15 cellular contexts compared by ENCODE assay signal in the genomic region with DNA sequence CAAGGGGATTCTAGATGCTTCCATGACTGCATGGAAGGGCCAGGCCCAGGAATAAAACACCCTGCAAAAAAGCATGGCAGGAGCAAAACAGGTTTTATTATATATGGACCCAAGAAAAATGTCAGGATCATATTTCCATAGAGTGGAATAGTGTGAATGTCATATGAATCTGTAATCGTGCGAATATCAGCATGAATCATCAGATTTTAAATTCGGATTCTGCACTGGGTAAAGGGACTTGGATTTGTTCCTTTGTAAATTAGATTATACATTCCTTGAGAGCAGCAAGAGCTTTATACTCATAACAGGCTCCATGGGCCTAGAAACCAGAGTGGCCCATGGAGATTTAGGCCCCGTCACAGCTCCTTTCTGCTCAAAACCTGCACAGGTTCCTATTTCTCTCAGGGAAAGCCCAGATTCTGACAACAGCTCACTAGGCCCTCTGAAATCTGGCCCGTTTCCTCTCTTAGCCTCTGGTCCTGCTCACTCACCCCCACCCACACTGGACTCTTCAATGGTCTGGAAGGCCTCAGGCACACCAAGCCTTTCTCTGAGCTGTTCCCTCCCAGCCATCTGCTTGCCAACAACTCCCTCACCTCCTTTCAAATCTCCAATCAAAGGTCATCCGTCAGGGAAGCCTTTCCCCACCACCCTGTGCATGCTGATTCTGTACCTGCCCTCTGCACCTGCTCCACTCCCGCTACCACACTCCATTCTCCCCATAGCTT.
DNase-seq lines count a peak whose midpoint lies in the region; ATAC-seq and TF ChIP-seq lines count a peak whose summit lies in the region.
"Had no signal": no experiment of that assay in that cellular context is flagged by ENCODE, and none has a peak within 500 bp of the region (broad histone marks: within the 10 kb centered on the region; RNA-seq: fewer than 3 reads in every experiment).

No MANE protein-coding gene starts in this region.

- intact Hi-C loops in head of caudate nucleus (cut with DNase I): no loop called here

- no peaks in the 10 kb centered on the region for H3K27me3 Mint-ChIP-seq in osteocyte (ENCODE audit: unreplicated experiment)

- H3K4me3 ChIP-seq in MG63: no peak overlapping the region
- no peak overlapping the region for H3K4me3 ChIP-seq in coronary artery

- H3K36me3 ChIP-seq in MG63: peaks cover 59% of the 10 kb centered on the region

- DNase-seq in MG63 (peak; percentile 59), coronary artery (ENCODE audit: low spot score) (no peak), osteocyte (ENCODE audit: extremely low spot score, unreplicated experiment) (no peak), head of caudate nucleus (no peak), DMS 273 (lab: John Stamatoyannopoulos, UW; ENCODE audit: unreplicated experiment) (no peak)
- DNase-seq: amygdala; CD8-positive, alpha-beta T cell; effector memory CD8-positive, alpha-beta T cell; hippocampal formation; NCI-H2081; occipital lobe; T-cell had no signal

- no peaks in the 10 kb centered on the region for H3K27me3 ChIP-seq in MG63

- ATAC-seq in GM19035 (IDR thresholded peaks at IDR 0.05; ENCODE audit: unreplicated experiment) (no peak), HG02571 (IDR thresholded peaks at IDR 0.05; ENCODE audit: unreplicated experiment) (no peak)
- ATAC-seq: CD8-positive, alpha-beta T cell; effector memory CD8-positive, alpha-beta T cell had no signal

- TF ChIP-seq CTCF in C4-2B (conservative IDR thresholded peaks at IDR 0.05) (no peak), coronary artery (IDR thresholded peaks at IDR 0.05) (no peak), osteocyte (IDR thresholded peaks at IDR 0.05) (no peak)

- H3K27ac ChIP-seq in C4-2B (peak overlapping the region; percentile 69), coronary artery (peak overlapping the region; percentile 89 to 93)

- peaks cover 6% of the 10 kb centered on the region; the same call in 1 of the 2 replicates for H3K9me3 ChIP-seq in MG63

- peaks cover 58% of the 10 kb centered on the region for H3K4me1 Mint-ChIP-seq in osteocyte (ENCODE audit: unreplicated experiment)

- H3K4me3 Mint-ChIP-seq in osteocyte (ENCODE audit: unreplicated experiment): peak overlapping the region; percentile 10
- H3K4me3 Mint-ChIP-seq: CD8-positive, alpha-beta T cell; effector memory CD8-positive, alpha-beta T cell; T-cell had no signal

- H3K36me3 Mint-ChIP-seq in osteocyte (ENCODE audit: unreplicated experiment): peaks cover 75% of the 10 kb centered on the region
- H3K36me3 Mint-ChIP-seq: CD8-positive, alpha-beta T cell; T-cell had no signal

- H3K9me3 Mint-ChIP-seq in osteocyte (ENCODE audit: unreplicated experiment): no peaks in the 10 kb centered on the region
- H3K9me3 Mint-ChIP-seq: effector memory CD8-positive, alpha-beta T cell had no signal

- H3K27ac Mint-ChIP-seq in osteocyte (ENCODE audit: unreplicated experiment): peak overlapping the region; percentile 100
- H3K27ac Mint-ChIP-seq: CD8-positive, alpha-beta T cell; effector memory CD8-positive, alpha-beta T cell had no signal
